ENCODE assay signal across 27 cellular contexts in genomic region chr10:120998782-120999285, GRCh38.
"Had no signal": no experiment of that assay in that cellular context is flagged by ENCODE, and none has a peak within 500 bp of the region (broad histone marks: within the 10 kb centered on the region; RNA-seq: fewer than 3 reads in every experiment).

No MANE protein-coding gene starts in this region.

- ATAC-seq: heart right ventricle; naive thymus-derived CD8-positive, alpha-beta T cell; right cardiac atrium; sciatic nerve; stimulated activated naive B cell treated with anti-CD40 and anti-IgM and Interleukin-4, amounts not matched to agents 10 μg/mL and 1 μg/mL and 100 μg/mL, for 72 hours had no signal

- H3K36me3 ChIP-seq: heart right ventricle, left ventricle myocardium inferior, neutrophil, ovary, prostate gland, tibial nerve, uterus had no signal

- H2AFZ ChIP-seq: hepatocyte had no signal

- H3K27ac ChIP-seq: heart right ventricle, hepatocyte, left ventricle myocardium inferior, neutrophil, ovary, prostate gland, skin epidermis, tibial nerve, uterus had no signal

- H3K27me3 Mint-ChIP-seq: stimulated activated naive CD8-positive, alpha-beta T cell treated with anti-CD3 and anti-CD28 coated beads, Interleukin-15, Interleukin-2, amounts not matched to agents 100 ng/mL and 50 ng/mL, for 24 hours; type B pancreatic cell had no signal

- H3K4me1 ChIP-seq: heart right ventricle, left ventricle myocardium inferior, prostate gland, tibial nerve, uterus had no signal

- H3K79me2 ChIP-seq: hepatocyte had no signal

- H3K36me3 Mint-ChIP-seq: memory B cell; naive thymus-derived CD8-positive, alpha-beta T cell; stimulated activated naive B cell treated with anti-CD40 and anti-IgM and Interleukin-4, amounts not matched to agents 10 μg/mL and 1 μg/mL and 100 μg/mL, for 72 hours had no signal

- H3K9me3 ChIP-seq: neutrophil, ovary, prostate gland, uterus had no signal

- H3K27me3 ChIP-seq: hepatocyte, ovary, tibial nerve, uterus had no signal

- H3K4me3 ChIP-seq: heart right ventricle, hepatocyte, left ventricle myocardium inferior, ovary, prostate gland, skin epidermis, tibial nerve, uterus had no signal

- DNase-seq: heart right ventricle; islet precursor cell; left ventricle myocardium inferior; midbrain; naive thymus-derived CD8-positive, alpha-beta T cell; occipital lobe; retina; right cardiac atrium; stimulated activated CD4-positive, alpha-beta T cell treated with anti-CD3 and anti-CD28 coated beads, Interleukin-12 subunit alpha, Interleukin-12 subunit beta, amount 100 ng/mL, for 4 hours; stimulated activated CD4-positive, alpha-beta T cell treated with anti-CD3 and anti-CD28 coated beads, Interleukin-15, amount 100 ng/mL, for 24 hours; stimulated activated CD4-positive, alpha-beta T cell treated with anti-CD3 and anti-CD28 coated beads, Interleukin-2, amount 100 ng/mL, for 24 hours; stimulated activated CD4-positive, alpha-beta T cell treated with anti-CD3 and anti-CD28 coated beads, Interleukin-4, amount 100 ng/mL, for 1 hour; stimulated activated naive B cell treated with anti-CD40 and anti-IgM and Interleukin-4, amounts not matched to agents 10 μg/mL and 1 μg/mL and 100 μg/mL, for 72 hours; substantia nigra; uterus had no signal

- H3K4me1 Mint-ChIP-seq: memory B cell; stimulated activated naive B cell treated with anti-CD40 and anti-IgM and Interleukin-4, amounts not matched to agents 10 μg/mL and 1 μg/mL and 100 μg/mL, for 72 hours had no signal

- H3K4me3 Mint-ChIP-seq: memory B cell; naive thymus-derived CD8-positive, alpha-beta T cell; nephron; neural crest cell; stimulated activated naive B cell treated with anti-CD40 and anti-IgM and Interleukin-4, amounts not matched to agents 10 μg/mL and 1 μg/mL and 100 μg/mL, for 72 hours; stimulated activated naive CD8-positive, alpha-beta T cell treated with anti-CD3 and anti-CD28 coated beads, Interleukin-15, Interleukin-2, amounts not matched to agents 100 ng/mL and 50 ng/mL, for 24 hours; type B pancreatic cell had no signal

- H3K27ac Mint-ChIP-seq: memory B cell; nephron; stimulated activated naive B cell treated with anti-CD40 and anti-IgM and Interleukin-4, amounts not matched to agents 10 μg/mL and 1 μg/mL and 100 μg/mL, for 72 hours; stimulated activated naive CD8-positive, alpha-beta T cell treated with anti-CD3 and anti-CD28 coated beads, Interleukin-15, Interleukin-2, amounts not matched to agents 100 ng/mL and 50 ng/mL, for 24 hours; type B pancreatic cell had no signal

- H3K4me2 ChIP-seq: hepatocyte had no signal
